18 cellular contexts compared by ENCODE assay signal in genomic region chr10:5818894-5819293, GRCh38. TPM values are rescaled to one million over a fixed set of nuclear protein-coding genes. Genes with fewer than 3 reads are reported as not detected.
DNase-seq lines count a peak whose midpoint lies in the region; ATAC-seq and TF ChIP-seq lines count a peak whose summit lies in the region.
"Had no signal": no experiment of that assay in that cellular context is flagged by ENCODE, and none has a peak within 500 bp of the region (broad histone marks: within the 10 kb centered on the region; RNA-seq: fewer than 3 reads in every experiment).

No MANE protein-coding gene starts in this region.

- H3K36me3 Mint-ChIP-seq in stimulated activated effector memory CD8-positive, alpha-beta T cell treated with anti-CD3 and anti-CD28 coated beads, Interleukin-12 subunit alpha, Interleukin-12 subunit beta, amount 100 ng/mL, for 72 hours: peaks cover 11% of the 10 kb centered on the region
- H3K36me3 Mint-ChIP-seq: brain had no signal

- H3K4me1 Mint-ChIP-seq in stimulated activated effector memory CD8-positive, alpha-beta T cell treated with anti-CD3 and anti-CD28 coated beads, Interleukin-12 subunit alpha, Interleukin-12 subunit beta, amount 100 ng/mL, for 72 hours: peaks cover 47% of the 10 kb centered on the region

- TF ChIP-seq CTCF in Peyer's patch (IDR thresholded peaks at IDR 0.05): no peak

- peak; percentile 54 for DNase-seq in activated CD8-positive, alpha-beta memory T cell treated with anti-CD3 and anti-CD28 coated beads for 24 hours
- no peak for DNase-seq in activated CD8-positive, alpha-beta memory T cell treated with anti-CD3 and anti-CD28 coated beads, Interleukin-2, amount 50 U/mL, for 4 hours
- DNase-seq in Peyer's patch (peak in 2 of 3 donors; percentile 60 to 66), erythroblast (lab: John Stamatoyannopoulos, UW) (no peak)
- no peak for DNase-seq in stimulated activated effector memory CD8-positive, alpha-beta T cell treated with anti-CD3 and anti-CD28 coated beads, Interleukin-12 subunit alpha, Interleukin-12 subunit beta, amount 100 ng/mL, for 72 hours (ENCODE audit: low spot score in 2 of 2)
- no peak for DNase-seq in stimulated activated naive CD4-positive, alpha-beta T cell (lab: John Stamatoyannopoulos, UW)
- DNase-seq: activated T-cell treated with anti-CD3 and anti-CD28 coated beads, Interleukin-2, amount 50 U/mL, for 48 hours; DMS 273 treated with DMSO at 0.1 percent for 48 hours; mesenchymal stem cell; NCI-H1105; NCI-H524 treated with DMSO at 0.1 percent for 48 hours had no signal

- peaks cover 4% of the 10 kb centered on the region for H3K9me3 Mint-ChIP-seq in stimulated activated effector memory CD8-positive, alpha-beta T cell treated with anti-CD3 and anti-CD28 coated beads, Interleukin-12 subunit alpha, Interleukin-12 subunit beta, amount 100 ng/mL, for 72 hours
- H3K9me3 Mint-ChIP-seq: brain had no signal

- no peaks in the 10 kb centered on the region for H3K36me3 ChIP-seq in Peyer's patch
- H3K36me3 ChIP-seq: SJCRH30, thoracic aorta had no signal

- no peaks in the 10 kb centered on the region for H3K9me3 ChIP-seq in Peyer's patch
- H3K9me3 ChIP-seq: SJCRH30, thoracic aorta had no signal

- peak overlapping the region; percentile 82 for H3K27ac Mint-ChIP-seq in stimulated activated effector memory CD8-positive, alpha-beta T cell treated with anti-CD3 and anti-CD28 coated beads, Interleukin-12 subunit alpha, Interleukin-12 subunit beta, amount 100 ng/mL, for 72 hours
- H3K27ac Mint-ChIP-seq: brain had no signal

- H3K4me1 ChIP-seq in Peyer's patch: peaks cover 0 to 13% (median 10%) of the 10 kb centered on the region in 4 donors
- H3K4me1 ChIP-seq: SJCRH30 had no signal

- H3K4me3 Mint-ChIP-seq in stimulated activated effector memory CD8-positive, alpha-beta T cell treated with anti-CD3 and anti-CD28 coated beads, Interleukin-12 subunit alpha, Interleukin-12 subunit beta, amount 100 ng/mL, for 72 hours: no peak overlapping the region

- peak; percentile 36 for ATAC-seq in HG02610 (IDR thresholded peaks at IDR 0.05; ENCODE audit: unreplicated experiment)
- ATAC-seq in stimulated activated effector memory CD8-positive, alpha-beta T cell treated with anti-CD3 and anti-CD28 coated beads, Interleukin-12 subunit alpha, Interleukin-12 subunit beta, amount 100 ng/mL, for 72 hours: no peak
- no peak for ATAC-seq in HG02840 (IDR thresholded peaks at IDR 0.05; ENCODE audit: low FRiP score, unreplicated experiment)

- H3K27me3 ChIP-seq in Peyer's patch: no peaks in the 10 kb centered on the region
- H3K27me3 ChIP-seq: SJCRH30 had no signal

- peak overlapping the region in 2 of 4 donors; percentile 25 to 99 for H3K27ac ChIP-seq in Peyer's patch
- H3K27ac ChIP-seq: 22Rv1, SJCRH30, thoracic aorta, VCaP had no signal

- no peak for TF ChIP-seq POLR2A in Peyer's patch (IDR thresholded peaks at IDR 0.05)
- no peak for TF ChIP-seq POLR2A in erythroblast (IDR thresholded peaks at IDR 0.05; ENCODE audit: low read length)

- H3K4me3 ChIP-seq in Peyer's patch: no peak overlapping the region
- H3K4me3 ChIP-seq: SJCRH30, thoracic aorta had no signal

RNA-seq across cellular contexts. Expression of gene GDI2, which starts 5.7 kb away (rescaled TPM):
- total RNA-seq in Peyer's patch: 100 to 1,000 TPM; 182 to 326 (median 260) TPM

Comparison
In these comparisons a context has a peak if more than half of its experiments do, and no peak if none do; other contexts are left out.
1. DNase-seq: peak in activated CD8-positive, alpha-beta memory T cell treated with anti-CD3 and anti-CD28 coated beads for 24 hours (single experiment) and Peyer's patch (2 of 3); none in activated CD8-positive, alpha-beta memory T cell treated with anti-CD3 and anti-CD28 coated beads, Interleukin-2, amount 50 U/mL, for 4 hours (single experiment), stimulated activated effector memory CD8-positive, alpha-beta T cell treated with anti-CD3 and anti-CD28 coated beads, Interleukin-12 subunit alpha, Interleukin-12 subunit beta, amount 100 ng/mL, for 72 hours (0 of 2), stimulated activated naive CD4-positive, alpha-beta T cell (0 of 6) and erythroblast (0 of 2).